Comparison of ENCODE assay signal across 16 cellular contexts in genomic region chr7:21412953-21413352, GRCh38. TPM values are rescaled to one million over a fixed set of nuclear protein-coding genes. Genes with fewer than 3 reads are reported as not detected.
DNase-seq lines count a peak whose midpoint lies in the region; ATAC-seq and TF ChIP-seq lines count a peak whose summit lies in the region.
"Had no signal": no experiment of that assay in that cellular context is flagged by ENCODE, and none has a peak within 500 bp of the region (broad histone marks: within the 10 kb centered on the region; RNA-seq: fewer than 3 reads in every experiment).

No MANE protein-coding gene starts in this region.

- H3K27ac Mint-ChIP-seq in T-helper 17 cell = peak overlapping the region; percentile 80

- H3K9me3 ChIP-seq in T-helper 17 cell (ENCODE audit: control insufficient read depth, low read length, poor library complexity, severe bottlenecking) = no peaks in the 10 kb centered on the region
- H3K9me3 ChIP-seq: gastrocnemius medialis, Peyer's patch, right lobe of liver, testis had no signal

- ATAC-seq in T-helper 17 cell (no peak), GM19395 (IDR thresholded peaks at IDR 0.05; ENCODE audit: unreplicated experiment) (no peak)
- ATAC-seq: gastrocnemius medialis had no signal

- no peak overlapping the region for H3K4me3 ChIP-seq in GM12865 (ENCODE audit: low read depth, low read length)
- H3K4me3 ChIP-seq: gastrocnemius medialis, Peyer's patch, right lobe of liver, testis had no signal

- peaks cover 9% of the 10 kb centered on the region for H3K36me3 Mint-ChIP-seq in T-helper 17 cell (ENCODE audit: low read depth)

- no peaks in the 10 kb centered on the region for H3K27me3 Mint-ChIP-seq in T-helper 17 cell

- no peak overlapping the region for H3K4me3 Mint-ChIP-seq in T-helper 17 cell

- DNase-seq in Ammon's horn (ENCODE audit: low spot score) = peak; percentile 71
- peak; percentile 16 for DNase-seq in GM12865 (ENCODE audit: low read depth)
- no peak for DNase-seq in T-helper 17 cell
- DNase-seq in iPS-NIHi11 (ENCODE audit: low spot score) = peak; percentile 26
- DNase-seq in GF-D8 (lab: John Stamatoyannopoulos, UW) = no peak
- DNase-seq in DMS53 (lab: John Stamatoyannopoulos, UW) = no peak
- DNase-seq in HT-29 (ENCODE audit: low spot score) = no peak
- DNase-seq: gastrocnemius medialis, mesendoderm, NCI-H187, NCI-H524 treated with DMSO at 0.1 percent for 48 hours, Peyer's patch, right lobe of liver, SW 1271, testis had no signal

- peaks cover 36% of the 10 kb centered on the region for H3K4me1 Mint-ChIP-seq in T-helper 17 cell

- TF ChIP-seq CTCF in GM12865 (IDR thresholded peaks at IDR 0.05; ENCODE audit: insufficient read depth, low read depth, low read length, missing control alignments) = no peak

RNA-seq across cellular contexts. Expression of gene SP4, which starts 14.9 kb away (rescaled TPM):
- 10 to 100 TPM; 31.9 to 35.9 TPM for total RNA-seq in T-helper 17 cell
- total RNA-seq in HT-29 (2014; rRNA removed; shearing (Covaris generic)) = 4.5 and 5.5 TPM in 2 replicates

Comparison
In these comparisons a context has a peak if more than half of its experiments do, and no peak if none do; other contexts are left out.
1. DNase-seq: peak in Ammon's horn (single experiment), GM12865 (single experiment) and iPS-NIHi11 (single experiment); none in T-helper 17 cell (0 of 3), GF-D8 (single experiment), DMS53 (single experiment) and HT-29 (single experiment).